ENCODE assay signal across 1 cellular context in genomic region chr3:99972380-99973104, GRCh38.
A peak's percentile ranks its signal among the peaks of the same experiment; 100 is the strongest.
TF ChIP-seq lines count a peak whose summit lies in the region.

No MANE protein-coding gene starts in this region.

TF ChIP-seq in HepG2, 621 proteins besides CTCF, POLR2A, EP300 and RAD21 (continued from another document):
- TF ChIP-seq ZBTB33 (CRISPR knock-in tag; IDR thresholded peaks at IDR 0.05) (peak; percentile 83; the same call in 1 of the 2 replicates), SOX13 (IDR thresholded peaks at IDR 0.05) (no peak), SOX13 (CRISPR knock-in tag; conservative IDR thresholded peaks at IDR 0.05 in 1 of 2, IDR thresholded peaks at IDR 0.05 in 1 of 2) (peak in 1 of 2 experiments; percentile 12; a peak in 1 of 4 replicates), ERF (CRISPR knock-in tag; IDR thresholded peaks at IDR 0.05) (no peak), CEBPZ (IDR thresholded peaks at IDR 0.05; ENCODE audit: low read length) (no peak), DNMT1 (CRISPR knock-in tag; IDR thresholded peaks at IDR 0.05) (no peak), ARID5B (CRISPR knock-in tag; IDR thresholded peaks at IDR 0.05) (0 out of 2 replicates have a peak, but pooled peaks have one; percentile 12)
